1 cellular context compared by ENCODE assay signal in genomic region chr15:55282284-55282833, GRCh38.
TF ChIP-seq lines count a peak whose summit lies in the region.

No MANE protein-coding gene starts in this region.

TF ChIP-seq in GM12878, 131 proteins besides CTCF, POLR2A, EP300 and RAD21 (continued from another document):
- TF ChIP-seq PBX3 (IDR thresholded peaks at IDR 0.05; ENCODE audit: insufficient replicate concordance, low read depth, low read length) (no peak), RB1 (IDR thresholded peaks at IDR 0.05; ENCODE audit: borderline replicate concordance) (no peak), MEF2B (IDR thresholded peaks at IDR 0.05; ENCODE audit: partially characterized antibody, poor library complexity, severe bottlenecking) (peak; percentile 32), ZNF24 (IDR thresholded peaks at IDR 0.05) (no peak), SIX5 (IDR thresholded peaks at IDR 0.05; ENCODE audit: low read depth, low read length, severe bottlenecking) (no peak), CREM (IDR thresholded peaks at IDR 0.05; ENCODE audit: low read depth) (no peak), CHD2 (IDR thresholded peaks at IDR 0.05; ENCODE audit: borderline replicate concordance, low read depth, low read length) (no peak), TCF7 (IDR thresholded peaks at IDR 0.05; ENCODE audit: borderline replicate concordance) (no peak), ATF2 (IDR thresholded peaks at IDR 0.05; ENCODE audit: low read length) (no peak), MYC (IDR thresholded peaks at IDR 0.05; ENCODE audit: insufficient read depth, insufficient read length, insufficient replicate concordance, low read length, severe bottlenecking) (no peak), BACH1 (IDR thresholded peaks at IDR 0.05; ENCODE audit: borderline replicate concordance) (no peak)
